In genomic region chr16:200388-200787, GRCh38 we compare ENCODE assay signal across 1 cellular context.
TF ChIP-seq lines count a peak whose summit lies in the region.

No MANE protein-coding gene starts in this region.

TF ChIP-seq in IMR-90, 13 proteins besides CTCF, POLR2A, EP300 and RAD21:
- TF ChIP-seq MAZ (IDR thresholded peaks at IDR 0.05; ENCODE audit: borderline replicate concordance, low read depth, low read length) (no peak), CEBPB (IDR thresholded peaks at IDR 0.05; ENCODE audit: low read depth, low read length) (peak; percentile 86), BHLHE40 (IDR thresholded peaks at IDR 0.05; ENCODE audit: low read depth, low read length) (peak; percentile 49)
